1 cellular context compared by ENCODE assay signal in the genomic region with DNA sequence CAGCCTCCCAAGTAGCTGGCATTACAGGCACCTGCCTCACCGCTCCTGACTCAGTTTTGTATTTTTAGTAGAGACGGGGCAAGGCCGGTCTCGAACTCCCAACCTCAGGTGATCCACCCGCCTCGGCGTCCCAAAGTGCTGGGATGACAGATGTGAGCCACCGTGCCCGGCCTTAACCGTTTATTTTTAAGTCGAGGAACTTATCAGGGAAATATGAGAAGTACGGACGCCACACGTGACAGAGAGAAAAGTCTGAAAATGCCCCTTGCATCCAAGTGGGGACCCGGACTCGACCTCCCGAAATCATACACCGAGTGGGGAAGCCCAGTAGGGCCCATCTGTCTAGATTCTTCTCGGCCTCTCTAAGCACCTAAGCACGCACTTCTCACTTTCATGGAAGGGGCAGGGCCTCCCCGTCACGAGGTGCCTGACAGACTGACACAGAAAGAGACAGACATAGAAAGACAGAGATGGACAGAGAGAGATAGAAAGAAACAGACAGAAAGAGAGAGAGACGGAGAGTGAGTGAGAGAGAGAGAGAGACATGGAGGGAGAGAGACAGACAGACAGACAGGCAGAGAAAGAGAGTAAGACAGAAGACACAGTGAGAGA.
TF ChIP-seq lines count a peak whose summit lies in the region.

No MANE protein-coding gene starts in this region.

TF ChIP-seq in K562, 482 proteins besides CTCF, POLR2A, EP300 and RAD21:
- TF ChIP-seq, protein P1, sequence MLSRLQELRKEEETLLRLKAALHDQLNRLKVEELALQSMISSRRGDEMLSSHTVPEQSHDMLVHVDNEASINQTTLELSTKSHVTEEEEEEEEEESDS (CRISPR knock-in tag; IDR thresholded peaks at IDR 0.05): no peak
- TF ChIP-seq RAD51 (IDR thresholded peaks at IDR 0.05; ENCODE audit: borderline replicate concordance, low read depth): 0 out of 2 replicates have a peak, but pooled peaks have one; percentile 9
- TF ChIP-seq, protein P2, sequence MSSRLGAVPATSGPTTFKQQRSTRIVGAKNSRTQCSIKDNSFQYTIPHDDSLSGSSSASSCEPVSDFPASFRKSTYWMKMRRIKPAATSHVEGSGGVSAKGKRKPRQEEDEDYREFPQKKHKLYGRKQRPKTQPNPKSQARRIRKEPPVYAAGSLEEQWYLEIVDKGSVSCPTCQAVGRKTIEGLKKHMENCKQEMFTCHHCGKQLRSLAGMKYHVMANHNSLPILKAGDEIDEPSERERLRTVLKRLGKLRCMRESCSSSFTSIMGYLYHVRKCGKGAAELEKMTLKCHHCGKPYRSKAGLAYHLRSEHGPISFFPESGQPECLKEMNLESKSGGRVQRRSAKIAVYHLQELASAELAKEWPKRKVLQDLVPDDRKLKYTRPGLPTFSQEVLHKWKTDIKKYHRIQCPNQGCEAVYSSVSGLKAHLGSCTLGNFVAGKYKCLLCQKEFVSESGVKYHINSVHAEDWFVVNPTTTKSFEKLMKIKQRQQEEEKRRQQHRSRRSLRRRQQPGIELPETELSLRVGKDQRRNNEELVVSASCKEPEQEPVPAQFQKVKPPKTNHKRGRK (tag; IDR thresholded peaks at IDR 0.05): peak; percentile 46; the same call in 1 of the 2 replicates
TF ChIP-seq in K562: peak in this region for 2.
